ENCODE assay signal across 8 cellular contexts in the genomic region with DNA sequence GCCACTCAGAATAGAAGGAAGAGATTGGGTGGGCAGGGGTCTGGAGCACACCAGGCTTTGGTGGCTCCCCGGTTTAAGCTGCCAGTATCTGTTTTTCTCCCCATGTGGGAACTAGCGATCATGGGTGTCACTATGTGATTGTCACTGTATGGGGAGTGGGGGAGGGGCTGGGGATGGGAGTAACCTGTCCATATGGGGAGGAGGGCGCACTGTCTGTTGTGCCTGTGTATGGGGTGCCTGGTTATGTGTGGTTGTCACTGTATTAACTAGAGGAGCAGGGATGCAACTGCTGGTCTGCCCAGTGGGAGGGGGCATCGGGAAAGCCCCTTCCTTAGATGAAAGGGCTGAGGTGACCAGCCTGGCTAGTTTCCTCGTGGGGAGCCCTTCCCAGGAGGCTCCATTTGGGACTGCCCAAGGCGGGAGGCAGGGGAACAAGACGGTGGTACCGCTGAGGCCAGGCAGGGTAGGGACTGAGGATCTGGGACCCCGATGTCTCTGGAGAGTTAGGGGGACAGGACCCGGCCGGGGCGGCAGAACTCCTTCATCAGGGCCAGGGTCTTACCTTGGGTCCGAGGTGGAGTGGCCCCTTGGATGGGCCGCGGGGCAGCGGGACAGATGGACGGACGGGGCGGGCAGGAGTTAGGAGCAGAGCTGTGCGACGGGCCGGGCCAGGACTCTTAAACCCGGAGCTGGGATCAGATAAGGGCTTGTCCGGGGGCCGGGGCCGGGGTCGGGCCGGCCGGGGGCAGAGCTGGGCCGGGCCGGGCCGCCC. TPM values are rescaled to one million over a fixed set of nuclear protein-coding genes. Genes with fewer than 3 reads are reported as not detected.
A peak's percentile ranks its signal among the peaks of the same experiment; 100 is the strongest.
DNase-seq lines count a peak whose midpoint lies in the region; ATAC-seq and TF ChIP-seq lines count a peak whose summit lies in the region.

A gene (minus strand): TSS at position 701 of the 772 bp plus-strand sequence. CDS start 27,628 bp downstream, outside the sequence.

- no peaks in the 10 kb centered on the region for H3K4me1 ChIP-seq in foreskin keratinocyte

- peak; percentile 7 for ATAC-seq in GM18498 (IDR thresholded peaks at IDR 0.05; ENCODE audit: unreplicated experiment)
- ATAC-seq in foreskin keratinocyte, result peak; percentile 37
- ATAC-seq in GM18519 (IDR thresholded peaks at IDR 0.05; ENCODE audit: low FRiP score, unreplicated experiment), result no peak
- ATAC-seq in HG02678 (IDR thresholded peaks at IDR 0.05; ENCODE audit: unreplicated experiment), result no peak
- no peak for ATAC-seq in HG03196 (IDR thresholded peaks at IDR 0.05; ENCODE audit: unreplicated experiment)

- H3K27me3 ChIP-seq in foreskin keratinocyte, result peaks cover 75% of the 10 kb centered on the region

- DNase-seq in foreskin keratinocyte (no peak), retinal pigment epithelial cell (ENCODE audit: low read depth) (no peak), NCI-H1048 (lab: John Stamatoyannopoulos, UW) (no peak)

- H3K27ac ChIP-seq in VCaP, result peak within 1 kb of the TSS; percentile 37; the same call in 1 of the 2 replicates
- H3K27ac ChIP-seq in foreskin keratinocyte, result no peak within 1 kb of the TSS

- H3K4me3 ChIP-seq in retinal pigment epithelial cell (ENCODE audit: low read length), result peak within 1 kb of the TSS; percentile 56

- TF ChIP-seq CTCF in VCaP (conservative IDR thresholded peaks at IDR 0.05) (no peak), foreskin keratinocyte (conservative IDR thresholded peaks at IDR 0.05) (no peak), retinal pigment epithelial cell (conservative IDR thresholded peaks at IDR 0.05; ENCODE audit: low read depth, low read length) (no peak)

RNA-seq across cellular contexts. Expression of the gene that starts here (rescaled TPM):
- total RNA-seq in foreskin keratinocyte, result not detected in 2 replicates
- not detected in 2 replicates for polyA plus RNA-seq in foreskin keratinocyte

Comparison
In these comparisons a context has a peak if more than half of its experiments do, and no peak if none do; other contexts are left out.
1. Peak in ATAC-seq in foreskin keratinocyte; RNA of the gene not detected or under 1 TPM.